Comparison of ENCODE assay signal across 8 cellular contexts in genomic region chr3:23805228-23805880, GRCh38. TPM values are rescaled to one million over a fixed set of nuclear protein-coding genes. Genes with fewer than 3 reads are reported as not detected.
A peak's percentile ranks its signal among the peaks of the same experiment; 100 is the strongest.
DNase-seq lines count a peak whose midpoint lies in the region; ATAC-seq, FAIRE-seq and TF ChIP-seq lines count a peak whose summit lies in the region.

No MANE protein-coding gene starts in this region.

- no peak for ATAC-seq in left cardiac atrium
- ATAC-seq in GM12878, result no peak
- ATAC-seq in aorta (ENCODE audit: low FRiP score), result peak; percentile 30
- ATAC-seq in GM19328 (IDR thresholded peaks at IDR 0.05; ENCODE audit: unreplicated experiment), result no peak

- H3K36me3 ChIP-seq in right atrium auricular region (no peaks in the 10 kb centered on the region), GM12878 (ENCODE audit: control insufficient read depth in 2 of 2, insufficient read depth in 2 of 2, low read length in 1 of 2) (no peaks in the 10 kb centered on the region), mesenchymal stem cell (ENCODE audit: control insufficient read depth in 1 of 2, insufficient read depth in 2 of 2, low read depth in 1 of 2, low read length in 2 of 2) (no peaks in the 10 kb centered on the region), aorta (ENCODE audit: control insufficient read depth in 1 of 2, insufficient read depth in 2 of 2, low read length in 1 of 2) (no peaks in the 10 kb centered on the region)

- H2BK120ac ChIP-seq in mesenchymal stem cell (ENCODE audit: low read depth, low read length), result peak overlapping the region; percentile 99

- intact Hi-C loops in left cardiac atrium (cut with DNase I) (loop anchor here in 1 of 2 donors (10.0 kb wide), 1 partner anchor 601 kb away; the partner anchor contains the start of gene UBE2E2), GM12878 (cut with micrococcal nuclease; ENCODE audit: unreplicated experiment) (loop anchor here (5.0 to 10.0 kb wide), 7 partner anchors 62 to 1241 kb away; partner anchors contain the start of gene UBE2E2), aorta (cut with DNase I) (loop anchor here (10.0 kb wide), 3 partner anchors 191 to 611 kb away; partner anchors contain the start of gene UBE2E2 (in 1 of the 2))

- WGBS in GM12878 (ENCODE audit: insufficient coverage, insufficient replicate concordance, low lambda C conversion rate, missing lambda C conversion rate), result 26% methylated on average over 17 of the region's 21 CpGs
- WGBS in mesenchymal stem cell, result 7% methylated on average over 9 of the region's 21 CpGs
- WGBS in aorta, 2 donors, result 9 to 14% methylated on average over 17 to 21 of the region's 21 CpGs

- CTCF ChIA-PET in GM12878 (lab: Yijun Ruan, JAX), result interaction anchor here (1.1 to 2.2 kb wide), 2 partner anchors 29 to 44 kb away, joined by 3 to 8 read pairs; no protein-coding TSS in a partner anchor

- peak overlapping the region; percentile 62 for H4K8ac ChIP-seq in mesenchymal stem cell (ENCODE audit: low read length)

- in situ Hi-C loops in GM12878 (cut with MboI), result no loop called here

- H3K9ac ChIP-seq in GM12878 (ENCODE audit: control insufficient read depth, insufficient read depth, low read length) (peak overlapping the region; percentile 52; the same call in 1 of the 2 replicates), mesenchymal stem cell (ENCODE audit: low read length) (peak overlapping the region; percentile 68)

- TF ChIP-seq CTCF in right atrium auricular region (IDR thresholded peaks at IDR 0.05) (peak in 1 of 2 donors; percentile 8), GM12878 (IDR thresholded peaks at IDR 0.05 in 2 of 3, conservative IDR thresholded peaks at IDR 0.05 in 1 of 3; ENCODE audit: control insufficient read depth in 2 of 3, extremely low read depth in 1 of 3, insufficient read depth in 1 of 3, low read depth in 3 of 3, low read length in 3 of 3) (no peak)

- H3K4me2 ChIP-seq in GM12878 (ENCODE audit: control insufficient read depth, insufficient read depth), result peak overlapping the region; percentile 63; the same call in 1 of the 2 replicates
- H3K4me2 ChIP-seq in mesenchymal stem cell (ENCODE audit: low read length, poor library complexity, severe bottlenecking), result peak overlapping the region; percentile 79

- no peak for TF ChIP-seq EP300 in GM12878 (IDR thresholded peaks at IDR 0.05; ENCODE audit: borderline replicate concordance in 1 of 2, control insufficient read depth in 1 of 2, low read depth in 2 of 2, low read length in 2 of 2)

- no peaks in the 10 kb centered on the region for H4K20me1 ChIP-seq in GM12878 (ENCODE audit: control insufficient read depth, insufficient read depth)

- no peak overlapping the region for H4K91ac ChIP-seq in mesenchymal stem cell (ENCODE audit: low read length)

- BruUV-seq in GM12878 (replicated peaks; lab: Mats Ljungman, UMichigan), result no TSS peak

- H3K14ac ChIP-seq in mesenchymal stem cell (ENCODE audit: low read length in 2 of 2), result no peak overlapping the region

- RAD21 ChIA-PET in GM12878 (lab: Charles Lee; ENCODE audit: unreplicated experiment), result interaction anchor here (1.3 kb wide), 1 partner anchor 44 kb away, joined by 6 read pairs; no protein-coding TSS in a partner anchor

- no peaks in the 10 kb centered on the region for H3K27me3 ChIP-seq in right atrium auricular region
- H3K27me3 ChIP-seq in GM12878 (replicated peaks in 1 of 2; ENCODE audit: control insufficient read depth in 2 of 2, insufficient read depth in 2 of 2, low read length in 1 of 2), result no peaks in the 10 kb centered on the region
- H3K27me3 ChIP-seq in mesenchymal stem cell (ENCODE audit: control insufficient read depth in 1 of 2, insufficient read depth in 1 of 2, low read length in 2 of 2), result no peaks in the 10 kb centered on the region
- H3K27me3 ChIP-seq in aorta (ENCODE audit: control insufficient read depth in 1 of 2, insufficient read depth in 2 of 2, low read length in 1 of 2), result no peaks in the 10 kb centered on the region

- H3K4me1 ChIP-seq in right atrium auricular region (peaks cover 0 to 36% of the 10 kb centered on the region in 2 donors), GM12878 (ENCODE audit: control insufficient read depth, insufficient read depth, low read length) (peaks cover 8% of the 10 kb centered on the region), mesenchymal stem cell (ENCODE audit: control insufficient read depth, insufficient read depth, low read depth, low read length) (peaks cover 3% of the 10 kb centered on the region), aorta (ENCODE audit: control insufficient read depth in 1 of 2, insufficient read depth in 2 of 2, low read length in 2 of 2) (no peaks in the 10 kb centered on the region)

- H3K27ac ChIP-seq in right atrium auricular region (peak overlapping the region; percentile 84 to 93), GM12878 (ENCODE audit: control insufficient read depth, insufficient read depth) (no peak overlapping the region), mesenchymal stem cell (ENCODE audit: low read length, poor library complexity, severe bottlenecking) (no peak overlapping the region), aorta (ENCODE audit: low read depth in 1 of 2, low read length in 2 of 2) (no peak overlapping the region)

- TF ChIP-seq POLR2A in GM12878 (IDR thresholded peaks at IDR 0.05; ENCODE audit: low read depth, low read length) (no peak), GM12892 (IDR thresholded peaks at IDR 0.05; ENCODE audit: low read depth, low read length) (no peak)

- SMC1A ChIA-PET in GM12878 (lab: Charles Lee; ENCODE audit: uncharacterized antibody, unreplicated experiment), result interaction anchor here (1.0 to 3.2 kb wide), 4 partner anchors 24 to 53 kb away, joined by 3 to 13 read pairs (median 4); no protein-coding TSS in a partner anchor

- no peak overlapping the region for H3K18ac ChIP-seq in mesenchymal stem cell (ENCODE audit: low read depth in 1 of 2, low read length in 2 of 2)

- H3K9me3 ChIP-seq in right atrium auricular region, result no peaks in the 10 kb centered on the region
- no peaks in the 10 kb centered on the region for H3K9me3 ChIP-seq in GM12878 (replicated peaks; ENCODE audit: control insufficient read depth, insufficient read depth, low read length)
- H3K9me3 ChIP-seq in mesenchymal stem cell (ENCODE audit: control insufficient read depth, low read length), result no peaks in the 10 kb centered on the region
- H3K9me3 ChIP-seq in aorta (ENCODE audit: control insufficient read depth, low read length), result no peaks in the 10 kb centered on the region

- H3K23ac ChIP-seq in mesenchymal stem cell (ENCODE audit: low read length in 2 of 2), result no peak overlapping the region

- peak overlapping the region in 1 of 2 experiments; percentile 7 for H3K4ac ChIP-seq in mesenchymal stem cell (ENCODE audit: low read depth in 1 of 2, low read length in 2 of 2)

- H2BK5ac ChIP-seq in mesenchymal stem cell (ENCODE audit: low read depth, low read length, poor library complexity, severe bottlenecking), result no peak overlapping the region

- POLR2A ChIA-PET in GM12878 (lab: Charles Lee), result no interaction called here

- no peak overlapping the region for H2AK5ac ChIP-seq in mesenchymal stem cell (ENCODE audit: low read length, severe bottlenecking)

- no peak for DNase-seq in right atrium auricular region (ENCODE audit: low spot score)
- no peak for DNase-seq in left cardiac atrium
- no peak for DNase-seq in GM12878 (ENCODE audit: low read depth, low spot score)
- DNase-seq in mesenchymal stem cell, result no peak
- no peak for DNase-seq in aorta
- DNase-seq in SIG-M5 treated with dmso at 0.1 percent for 504 hours (lab: John Stamatoyannopoulos, UW; ENCODE audit: unreplicated experiment), result no peak
- DNase-seq in GM12892 (ENCODE audit: insufficient read length), result no peak

- peak overlapping the region; percentile 97 for H2BK15ac ChIP-seq in mesenchymal stem cell (ENCODE audit: low read depth, poor library complexity, severe bottlenecking)

- H3K4me3 ChIP-seq in right atrium auricular region (peak overlapping the region; percentile 81 to 99), GM12878 (peak overlapping the region; percentile 65), mesenchymal stem cell (ENCODE audit: insufficient read depth in 1 of 2, low read depth in 1 of 2, low read length in 2 of 2) (peak overlapping the region; percentile 72 to 89), aorta (ENCODE audit: low read length in 2 of 2) (peak overlapping the region; percentile 69 to 96)

- peaks cover 4% of the 10 kb centered on the region for H3K79me1 ChIP-seq in mesenchymal stem cell (replicated peaks; ENCODE audit: low read length, poor library complexity, severe bottlenecking)

- no peak overlapping the region for H2BK12ac ChIP-seq in mesenchymal stem cell (ENCODE audit: low read length in 2 of 2)

- peak overlapping the region; percentile 89 for H2AFZ ChIP-seq in GM12878 (ENCODE audit: control insufficient read depth, low read depth, low read length)
- peak overlapping the region; percentile 63 for H2AFZ ChIP-seq in mesenchymal stem cell (ENCODE audit: low read depth, low read length)

- H3K79me2 ChIP-seq in GM12878 (ENCODE audit: control insufficient read depth, insufficient read depth, low read length), result peaks cover 44% of the 10 kb centered on the region

- no peak for TF ChIP-seq RAD21 in GM12878 (IDR thresholded peaks at IDR 0.05; ENCODE audit: insufficient read depth, low read depth, low read length)

- FAIRE-seq in GM12878 (lab: Jason Lieb, UNC) (peak; percentile 78), GM12892 (lab: Jason Lieb, UNC) (no peak)

TF ChIP-seq in GM12878, 131 proteins besides CTCF, POLR2A, EP300 and RAD21 (continues in another document):
- TF ChIP-seq RCOR1 (conservative IDR thresholded peaks at IDR 0.05; ENCODE audit: low read depth, low read length), result no peak

RNA-seq across cellular contexts. Expression of gene UBE2E1, which starts 0.4 kb away (rescaled TPM):
- total RNA-seq in right atrium auricular region (10 to 100 TPM; 30.8 to 41.4 TPM), left cardiac atrium (10 to 100 TPM; 51.8 to 54.7 TPM), GM12878 (2014; rRNA removed) (110 and 129 TPM in 2 replicates), GM12878 (2014; rRNA removed; fragmentation: Illumina TruSeq; extraction: Trizol) (230 and 236 TPM in 2 replicates), GM12878 (2021) (162 and 167 TPM in 2 replicates), aorta (10 to 100 TPM; 87.2 to 96.8 TPM)
- total RNA-seq in GM12878 (2013; cell fraction: nucleolus; rRNA removed), result 149 and 156 TPM in 2 replicates
- 122 TPM for polyA plus RNA-seq in GM12878 (2011; ENCODE audit: low read depth)
- polyA plus RNA-seq in GM12878 (2011; rRNA removed) (425 and 698 TPM in 2 replicates), GM12878 (2014; fragmentation: Illumina TruSeq; extraction: Trizol) (282 and 450 TPM in 2 replicates), GM12878 (2014; fragmentation: Nextera tagmentation; extraction: Ambion mirVana) (100 to 1,000 TPM; 113 to 128 TPM), GM12878 (2014; rRNA removed) (159 and 202 TPM in 2 replicates), GM12878 (2016; fragmentation: Nextera tagmentation; extraction: Ambion mirVana) (10 to 100 TPM; 18.7 to 21.8 TPM), aorta (100 to 1,000 TPM in 1 of 2 donors, 10 to 100 TPM in 1; 62.2 to 128 TPM)
- polyA plus RNA-seq in GM12878 (2011; cell fraction: cytosol; rRNA removed), result 160 and 172 TPM in 2 replicates
- 186 and 224 TPM in 2 replicates for polyA plus RNA-seq in GM12878 (2011; cell fraction: nucleus; rRNA removed)
- polyA plus RNA-seq in GM12878 (2012), result 192 and 242 TPM in 2 replicates
- 126 and 154 TPM in 2 replicates for polyA minus RNA-seq in GM12878 (2011; rRNA and poly(A)+ RNA removed)
- 57.1 and 82.3 TPM in 2 replicates for polyA minus RNA-seq in GM12878 (2011; cell fraction: cytosol; rRNA and poly(A)+ RNA removed)
- polyA minus RNA-seq in GM12878 (2011; cell fraction: nucleus; rRNA and poly(A)+ RNA removed), result 84.7 and 98.8 TPM in 2 replicates
- 181 TPM for polyA plus RNA-seq in mesenchymal stem cell (2013, experiment 1 of 2)
- polyA plus RNA-seq in mesenchymal stem cell (2013, experiment 2 of 2), result 175 TPM
- polyA plus RNA-seq in GM12892 (2012; ENCODE audit: missing spikeins), result 277 TPM

Comparison
In these comparisons a context has a peak if more than half of its experiments do, and no peak if none do; other contexts are left out.
1. H3K27ac ChIP-seq: peak in right atrium auricular region (2 of 2); none in GM12878 (single experiment), mesenchymal stem cell (single experiment) and aorta (0 of 2).
2. Peak in every context shown above with its lines, with median percentiles within 50 percentile points of each other: H3K4me3 ChIP-seq.